ENCODE assay signal across 8 cellular contexts in genomic region chr4:90357117-90357710, GRCh38.
DNase-seq lines count a peak whose midpoint lies in the region; ATAC-seq and TF ChIP-seq lines count a peak whose summit lies in the region.

No MANE protein-coding gene starts in this region.

- TF ChIP-seq CTCF in OCI-LY1 (IDR thresholded peaks at IDR 0.05; ENCODE audit: low read length) = peak; percentile 58
- TF ChIP-seq CTCF in sigmoid colon (IDR thresholded peaks at IDR 0.05) = peak in 1 of 4 experiments; percentile 14

- no peaks in the 10 kb centered on the region for H3F3A ChIP-seq in OCI-LY1 (ENCODE audit: insufficient read depth, low read length)

- no peak overlapping the region for H3K4me3 ChIP-seq in OCI-LY1 (ENCODE audit: low read depth, low read length, poor library complexity, severe bottlenecking)
- H3K4me3 ChIP-seq in sigmoid colon = no peak overlapping the region

- H3K27ac ChIP-seq in OCI-LY1 (ENCODE audit: low read depth, low read length, poor library complexity, severe bottlenecking) (no peak overlapping the region), epithelial cell of prostate (no peak overlapping the region), sigmoid colon (no peak overlapping the region)

- peak; percentile 21 for DNase-seq in Daoy (ENCODE audit: low read depth)
- peak; percentile 34 for DNase-seq in epithelial cell of prostate (ENCODE audit: low read depth, low spot score)
- peak; percentile 33 for DNase-seq in pulmonary artery endothelial cell (ENCODE audit: low read depth, low spot score)
- DNase-seq in sigmoid colon = no peak
- DNase-seq in activated T-cell treated with anti-CD3 and anti-CD28 coated beads, Interleukin-2, amount 50 U/mL, for 48 hours = no peak

- WGBS in sigmoid colon, 2 donors = 29 to 30% methylated on average over 3 of the region's 3 CpGs

- peak; percentile 53 for ATAC-seq in HG03354 (IDR thresholded peaks at IDR 0.05; ENCODE audit: poor library complexity, severe bottlenecking, unreplicated experiment)
- no peak for ATAC-seq in HG02678 (IDR thresholded peaks at IDR 0.05; ENCODE audit: unreplicated experiment)

- H4K20me1 ChIP-seq in OCI-LY1 (ENCODE audit: insufficient read depth, low read length) = no peaks in the 10 kb centered on the region

- intact Hi-C loops in sigmoid colon (cut with DNase I) = no loop called here

- H3K27me3 ChIP-seq in OCI-LY1 (ENCODE audit: insufficient read depth, low read length) (no peaks in the 10 kb centered on the region), sigmoid colon (no peaks in the 10 kb centered on the region)

- H3K79me2 ChIP-seq in OCI-LY1 (ENCODE audit: insufficient read depth, low read length) = no peaks in the 10 kb centered on the region

- H3K36me3 ChIP-seq in OCI-LY1 (ENCODE audit: insufficient read depth, low read length) (no peaks in the 10 kb centered on the region), sigmoid colon (no peaks in the 10 kb centered on the region)

- H3K9me2 ChIP-seq in OCI-LY1 (ENCODE audit: low read depth, low read length) = no peaks in the 10 kb centered on the region

- TF ChIP-seq EP300 in sigmoid colon (IDR thresholded peaks at IDR 0.05) = no peak

- no peak overlapping the region for H3K9ac ChIP-seq in OCI-LY1 (ENCODE audit: low read length)

- TF ChIP-seq POLR2A in sigmoid colon (IDR thresholded peaks at IDR 0.05) = no peak

- H2AFZ ChIP-seq in OCI-LY1 (ENCODE audit: low read length) = no peak overlapping the region

- H3K9me3 ChIP-seq in OCI-LY1 (ENCODE audit: low read length) = no peaks in the 10 kb centered on the region
- no peaks in the 10 kb centered on the region for H3K9me3 ChIP-seq in sigmoid colon

- H3K4me1 ChIP-seq in OCI-LY1 (ENCODE audit: insufficient read depth, low read length, severe bottlenecking) (no peaks in the 10 kb centered on the region), sigmoid colon (no peaks in the 10 kb centered on the region)

- H3K4me2 ChIP-seq in OCI-LY1 (ENCODE audit: low read length) = no peak overlapping the region

Comparison
In these comparisons a context has a peak if more than half of its experiments do, and no peak if none do; other contexts are left out.
1. DNase-seq: peak in Daoy (single experiment), epithelial cell of prostate (single experiment) and pulmonary artery endothelial cell (single experiment); none in sigmoid colon (single experiment) and activated T-cell treated with anti-CD3 and anti-CD28 coated beads, Interleukin-2, amount 50 U/mL, for 48 hours (0 of 2).